ENCODE assay signal across 1 cellular context in the genomic region with DNA sequence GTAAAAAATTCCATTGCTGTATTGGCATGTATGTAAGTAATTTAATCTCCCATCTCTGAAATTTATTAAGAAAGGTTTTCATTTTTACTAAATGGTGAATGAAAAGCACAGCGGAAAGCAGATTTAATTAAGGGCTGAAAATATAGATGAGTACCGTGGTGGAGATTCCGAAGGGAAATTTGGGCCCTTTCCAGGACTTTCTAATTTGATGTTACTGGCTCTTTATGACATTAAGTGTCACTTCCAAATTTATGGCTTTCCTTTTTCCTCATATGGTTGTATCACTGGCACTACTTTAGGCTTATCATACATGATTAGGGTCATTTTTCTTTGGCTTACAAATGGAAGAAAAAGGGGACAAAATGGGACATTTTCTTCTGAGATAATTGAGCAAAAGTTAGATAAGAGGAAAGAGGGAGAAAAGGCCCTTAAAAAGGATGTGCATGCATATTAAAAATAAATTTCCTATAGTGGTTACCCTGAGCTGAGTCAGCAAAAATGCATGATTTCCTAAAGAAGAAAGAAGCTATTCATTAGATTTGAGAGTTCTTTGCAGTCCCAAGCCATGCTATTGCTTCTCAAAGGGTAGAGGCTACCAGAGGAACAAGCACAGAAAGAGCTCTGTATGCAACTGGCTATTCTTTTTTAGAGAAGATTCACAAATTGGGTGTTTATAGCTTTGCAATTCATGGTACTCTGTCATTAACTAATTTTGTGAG.
TF ChIP-seq lines count a peak whose summit lies in the region.

No MANE protein-coding gene starts in this region.

TF ChIP-seq in HEK293, 187 proteins besides CTCF, POLR2A, EP300 and RAD21 (continued from another document):
- TF ChIP-seq, protein P1, sequence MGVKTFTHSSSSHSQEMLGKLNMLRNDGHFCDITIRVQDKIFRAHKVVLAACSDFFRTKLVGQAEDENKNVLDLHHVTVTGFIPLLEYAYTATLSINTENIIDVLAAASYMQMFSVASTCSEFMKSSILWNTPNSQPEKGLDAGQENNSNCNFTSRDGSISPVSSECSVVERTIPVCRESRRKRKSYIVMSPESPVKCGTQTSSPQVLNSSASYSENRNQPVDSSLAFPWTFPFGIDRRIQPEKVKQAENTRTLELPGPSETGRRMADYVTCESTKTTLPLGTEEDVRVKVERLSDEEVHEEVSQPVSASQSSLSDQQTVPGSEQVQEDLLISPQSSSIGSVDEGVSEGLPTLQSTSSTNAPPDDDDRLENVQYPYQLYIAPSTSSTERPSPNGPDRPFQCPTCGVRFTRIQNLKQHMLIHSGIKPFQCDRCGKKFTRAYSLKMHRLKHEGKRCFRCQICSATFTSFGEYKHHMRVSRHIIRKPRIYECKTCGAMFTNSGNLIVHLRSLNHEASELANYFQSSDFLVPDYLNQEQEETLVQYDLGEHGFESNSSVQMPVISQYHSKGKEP (tag by site-specific recombination; IDR thresholded peaks at IDR 0.05) = no peak
- no peak for TF ChIP-seq ZNF544 (tag by site-specific recombination; IDR thresholded peaks at IDR 0.05)
- no peak for TF ChIP-seq ZNF626 (tag by site-specific recombination; IDR thresholded peaks at IDR 0.05)
- no peak for TF ChIP-seq BCL11B (tag by site-specific recombination; IDR thresholded peaks at IDR 0.05; ENCODE audit: low read depth)
